In genomic region chr14:73718742-73719251, GRCh38 we compare ENCODE assay signal across 12 cellular contexts. TPM values are rescaled to one million over a fixed set of nuclear protein-coding genes. Genes with fewer than 3 reads are reported as not detected.
A peak's percentile ranks its signal among the peaks of the same experiment; 100 is the strongest.
DNase-seq lines count a peak whose midpoint lies in the region; ATAC-seq and TF ChIP-seq lines count a peak whose summit lies in the region.
"Had no signal": no experiment of that assay in that cellular context is flagged by ENCODE, and none has a peak within 500 bp of the region (broad histone marks: within the 10 kb centered on the region; RNA-seq: fewer than 3 reads in every experiment).

No MANE protein-coding gene starts in this region.

- CTCF ChIA-PET in Calu3 (lab: Charles Lee): no interaction called here

- DNase-seq in G401 (ENCODE audit: low spot score) (peak; percentile 95), astrocyte of the spinal cord (ENCODE audit: low read depth, low spot score) (peak; percentile 42), progenitor cell of endocrine pancreas (ENCODE audit: low spot score, unreplicated experiment) (peak; percentile 51), NCI-H2171 treated with DMSO at 0.1 percent for 48 hours (lab: John Stamatoyannopoulos, UW) (no peak), mesothelial cell of epicardium (ENCODE audit: low spot score in 2 of 2, unreplicated experiment in 2 of 2) (no peak), Calu3 (no peak)
- DNase-seq in activated naive CD8-positive, alpha-beta T cell treated with anti-CD3 and anti-CD28 coated beads, Interleukin-2, amount 50 U/mL, for 24 hours: no peak
- DNase-seq: activated CD4-positive, alpha-beta T cell treated with anti-CD3 and anti-CD28 coated beads for 36 hours; activated gamma-delta T cell; effector memory CD8-positive, alpha-beta T cell; GOT3 had no signal

- H3K27me3 Mint-ChIP-seq in progenitor cell of endocrine pancreas (no peaks in the 10 kb centered on the region), mesothelial cell of epicardium (ENCODE audit: low read depth) (no peaks in the 10 kb centered on the region), Calu3 (ENCODE audit: unreplicated experiment) (no peaks in the 10 kb centered on the region)
- H3K27me3 Mint-ChIP-seq in activated naive CD8-positive, alpha-beta T cell treated with anti-CD3 and anti-CD28 coated beads, Interleukin-2, amount 50 U/mL, for 24 hours: no peaks in the 10 kb centered on the region
- H3K27me3 Mint-ChIP-seq: activated CD4-positive, alpha-beta T cell treated with anti-CD3 and anti-CD28 coated beads for 36 hours; effector memory CD8-positive, alpha-beta T cell had no signal

- no peak for ATAC-seq in activated naive CD8-positive, alpha-beta T cell treated with anti-CD3 and anti-CD28 coated beads, Interleukin-2, amount 50 U/mL, for 24 hours
- ATAC-seq: activated CD4-positive, alpha-beta T cell treated with anti-CD3 and anti-CD28 coated beads for 36 hours; effector memory CD8-positive, alpha-beta T cell had no signal

- intact Hi-C loops in Calu3 (cut with micrococcal nuclease; ENCODE audit: unreplicated experiment): no loop called here

- H3K9me3 Mint-ChIP-seq in progenitor cell of endocrine pancreas (ENCODE audit: low read depth): no peaks in the 10 kb centered on the region
- H3K9me3 Mint-ChIP-seq in activated naive CD8-positive, alpha-beta T cell treated with anti-CD3 and anti-CD28 coated beads, Interleukin-2, amount 50 U/mL, for 24 hours: no peaks in the 10 kb centered on the region
- no peaks in the 10 kb centered on the region for H3K9me3 Mint-ChIP-seq in mesothelial cell of epicardium
- no peaks in the 10 kb centered on the region for H3K9me3 Mint-ChIP-seq in Calu3 (ENCODE audit: low read depth, unreplicated experiment)
- H3K9me3 Mint-ChIP-seq: effector memory CD8-positive, alpha-beta T cell had no signal

- TF ChIP-seq CTCF in astrocyte of the spinal cord (IDR thresholded peaks at IDR 0.05; ENCODE audit: low read depth, low read length): no peak
- no peak for TF ChIP-seq CTCF in progenitor cell of endocrine pancreas (IDR thresholded peaks at IDR 0.05; ENCODE audit: unreplicated experiment)
- TF ChIP-seq CTCF in mesothelial cell of epicardium (IDR thresholded peaks at IDR 0.05; ENCODE audit: unreplicated experiment): no peak
- TF ChIP-seq CTCF in Calu3 (IDR thresholded peaks at IDR 0.05; ENCODE audit: unreplicated experiment): no peak

- H3K27ac Mint-ChIP-seq in progenitor cell of endocrine pancreas: peak overlapping the region; percentile 59
- H3K27ac Mint-ChIP-seq in activated naive CD8-positive, alpha-beta T cell treated with anti-CD3 and anti-CD28 coated beads, Interleukin-2, amount 50 U/mL, for 24 hours: no peak overlapping the region
- H3K27ac Mint-ChIP-seq in mesothelial cell of epicardium: no peak overlapping the region
- no peak overlapping the region for H3K27ac Mint-ChIP-seq in Calu3 (ENCODE audit: unreplicated experiment)
- H3K27ac Mint-ChIP-seq: activated CD4-positive, alpha-beta T cell treated with anti-CD3 and anti-CD28 coated beads for 36 hours had no signal

- H3K4me3 Mint-ChIP-seq in progenitor cell of endocrine pancreas (ENCODE audit: low read depth) (peak overlapping the region; percentile 79), mesothelial cell of epicardium (no peak overlapping the region), Calu3 (ENCODE audit: low read depth, unreplicated experiment) (no peak overlapping the region)
- H3K4me3 Mint-ChIP-seq in activated naive CD8-positive, alpha-beta T cell treated with anti-CD3 and anti-CD28 coated beads, Interleukin-2, amount 50 U/mL, for 24 hours: no peak overlapping the region
- H3K4me3 Mint-ChIP-seq: activated CD4-positive, alpha-beta T cell treated with anti-CD3 and anti-CD28 coated beads for 36 hours; effector memory CD8-positive, alpha-beta T cell had no signal

- in situ Hi-C loops in G401 (cut with HindIII; ENCODE audit: low sequenced_read_pairs) (no loop called here), astrocyte of the spinal cord (cut with HindIII; ENCODE audit: low sequenced_read_pairs) (no loop called here)

- H3K36me3 Mint-ChIP-seq in progenitor cell of endocrine pancreas (ENCODE audit: insufficient read depth): peaks cover 23% of the 10 kb centered on the region
- H3K36me3 Mint-ChIP-seq in activated naive CD8-positive, alpha-beta T cell treated with anti-CD3 and anti-CD28 coated beads, Interleukin-2, amount 50 U/mL, for 24 hours (ENCODE audit: low read depth): peaks cover 42% of the 10 kb centered on the region
- H3K36me3 Mint-ChIP-seq in mesothelial cell of epicardium: peaks cover 36% of the 10 kb centered on the region
- H3K36me3 Mint-ChIP-seq in Calu3 (ENCODE audit: insufficient read depth, unreplicated experiment): peaks cover 44% of the 10 kb centered on the region

- H3K4me1 Mint-ChIP-seq in progenitor cell of endocrine pancreas (ENCODE audit: low read depth): peaks cover 24% of the 10 kb centered on the region
- H3K4me1 Mint-ChIP-seq in activated naive CD8-positive, alpha-beta T cell treated with anti-CD3 and anti-CD28 coated beads, Interleukin-2, amount 50 U/mL, for 24 hours: peaks cover 19% of the 10 kb centered on the region
- H3K4me1 Mint-ChIP-seq in mesothelial cell of epicardium: peaks cover 28% of the 10 kb centered on the region
- H3K4me1 Mint-ChIP-seq in Calu3 (ENCODE audit: low read depth, unreplicated experiment): peaks cover 9% of the 10 kb centered on the region

- no TSS peak for BruUV-seq in Calu3 (replicated peaks; lab: Mats Ljungman, UMichigan)

- H3K4me3 ChIP-seq in astrocyte of the spinal cord (ENCODE audit: low read depth, low read length) (no peak overlapping the region), iPS-11a (ENCODE audit: low read depth, low read length) (peak overlapping the region; percentile 22)

RNA-seq across cellular contexts. Expression of gene PNMA1, which starts 4.6 kb away (rescaled TPM):
- total RNA-seq in G401 (2014; rRNA removed; shearing (Covaris generic)): 65.8 and 80.4 TPM in 2 replicates
- total RNA-seq in progenitor cell of endocrine pancreas (52.7 and 59.0 TPM in 2 replicates), mesothelial cell of epicardium (46.4 to 48.6 TPM (median 47.7 TPM) in 3 replicates), Calu3 (2022) (37.2 and 37.9 TPM in 2 replicates)

Comparison
In these comparisons a context has a peak if more than half of its experiments do, and no peak if none do; other contexts are left out.
1. DNase-seq: peak in G401 (single experiment), astrocyte of the spinal cord (single experiment) and progenitor cell of endocrine pancreas (single experiment); none in activated naive CD8-positive, alpha-beta T cell treated with anti-CD3 and anti-CD28 coated beads, Interleukin-2, amount 50 U/mL, for 24 hours (single experiment), NCI-H2171 treated with DMSO at 0.1 percent for 48 hours (single experiment), mesothelial cell of epicardium (0 of 2) and Calu3 (single experiment).